ENCODE assay signal across 25 cellular contexts in genomic region chr9:120621941-120622340, GRCh38.
"Had no signal": no experiment of that assay in that cellular context is flagged by ENCODE, and none has a peak within 500 bp of the region (broad histone marks: within the 10 kb centered on the region; RNA-seq: fewer than 3 reads in every experiment).

No MANE protein-coding gene starts in this region.

- H3K36me3 Mint-ChIP-seq: naive B cell; stimulated activated effector memory CD8-positive, alpha-beta T cell treated with anti-CD3 and anti-CD28 coated beads, Interleukin-12 subunit alpha, Interleukin-12 subunit beta, amount 100 ng/mL, for 72 hours; type B pancreatic cell had no signal

- H3K4me1 Mint-ChIP-seq: naive B cell; stimulated activated effector memory CD8-positive, alpha-beta T cell treated with anti-CD3 and anti-CD28 coated beads, Interleukin-12 subunit alpha, Interleukin-12 subunit beta, amount 100 ng/mL, for 72 hours had no signal

- H3K27me3 Mint-ChIP-seq: dendritic cell treated with granulocyte-macrophage colony-stimulating factor and Interleukin-4, amounts not matched to agents 40 ng/mL and 50 ng/mL, for 4 days; effector memory CD8-positive, alpha-beta T cell; naive B cell; type B pancreatic cell had no signal

- H3K27me3 ChIP-seq: colonic mucosa, esophagus squamous epithelium, heart right ventricle, left lung, right atrium auricular region, sigmoid colon, stomach had no signal

- H3K9me3 ChIP-seq: colonic mucosa, esophagus squamous epithelium, heart right ventricle, left lung, mucosa of descending colon, prostate gland, right atrium auricular region, sigmoid colon, stomach had no signal

- ATAC-seq: effector memory CD8-positive, alpha-beta T cell; heart right ventricle; left cardiac atrium; left lung; mucosa of descending colon; stimulated activated effector memory CD8-positive, alpha-beta T cell treated with anti-CD3 and anti-CD28 coated beads, Interleukin-12 subunit alpha, Interleukin-12 subunit beta, amount 100 ng/mL, for 72 hours had no signal

- H3K4me3 Mint-ChIP-seq: dendritic cell treated with granulocyte-macrophage colony-stimulating factor and Interleukin-4, amounts not matched to agents 40 ng/mL and 50 ng/mL, for 4 days; effector memory CD8-positive, alpha-beta T cell; mesothelial cell of epicardium; naive B cell; nephron; stimulated activated effector memory CD8-positive, alpha-beta T cell treated with anti-CD3 and anti-CD28 coated beads, Interleukin-12 subunit alpha, Interleukin-12 subunit beta, amount 100 ng/mL, for 72 hours; type B pancreatic cell had no signal

- H3K27ac Mint-ChIP-seq: dendritic cell treated with granulocyte-macrophage colony-stimulating factor and Interleukin-4, amounts not matched to agents 40 ng/mL and 50 ng/mL, for 4 days; mesothelial cell of epicardium; nephron; type B pancreatic cell had no signal

- H3K4me1 ChIP-seq: colonic mucosa, prostate gland, right atrium auricular region had no signal

- H3K9me3 Mint-ChIP-seq: dendritic cell treated with granulocyte-macrophage colony-stimulating factor and Interleukin-4, amounts not matched to agents 40 ng/mL and 50 ng/mL, for 4 days; effector memory CD8-positive, alpha-beta T cell; mesothelial cell of epicardium; naive B cell; nephron; stimulated activated effector memory CD8-positive, alpha-beta T cell treated with anti-CD3 and anti-CD28 coated beads, Interleukin-12 subunit alpha, Interleukin-12 subunit beta, amount 100 ng/mL, for 72 hours; type B pancreatic cell had no signal

- H3K36me3 ChIP-seq: colonic mucosa, prostate gland, sigmoid colon had no signal

- H3K4me3 ChIP-seq: colonic mucosa, esophagus squamous epithelium, heart right ventricle, left lung, mucosa of descending colon, prostate gland, right atrium auricular region, sigmoid colon, stomach had no signal

- H3K27ac ChIP-seq: colonic mucosa, esophagus squamous epithelium, heart right ventricle, left lung, prostate gland, right atrium auricular region, sigmoid colon, stomach had no signal

- DNase-seq: colonic mucosa; effector memory CD8-positive, alpha-beta T cell; erythroblast; esophagus squamous epithelium; foreskin melanocyte; glutamatergic neuron; heart right ventricle; hippocampal formation; left cardiac atrium; left lung; mesenchymal stem cell; mucosa of descending colon; naive B cell; sigmoid colon; stimulated activated CD4-positive, alpha-beta T cell treated with anti-CD3 and anti-CD28 coated beads, Interleukin-2, amount 100 ng/mL, for 24 hours; stimulated activated CD4-positive, alpha-beta T cell treated with anti-CD3 and anti-CD28 coated beads, Interleukin-4, amount 100 ng/mL, for 24 hours; stimulated activated naive CD4-positive, alpha-beta T cell treated with Interleukin-2 at 50 U/mL for 16 hours; stomach had no signal
